Comparison of ENCODE assay signal across 1 cellular context in genomic region chr11:63838150-63838681, GRCh38.
TF ChIP-seq lines count a peak whose summit lies in the region.

No MANE protein-coding gene starts in this region.

TF ChIP-seq in HepG2, 621 proteins besides CTCF, POLR2A, EP300 and RAD21 (continued from another document and continues in another):
- TF ChIP-seq, protein P1, sequence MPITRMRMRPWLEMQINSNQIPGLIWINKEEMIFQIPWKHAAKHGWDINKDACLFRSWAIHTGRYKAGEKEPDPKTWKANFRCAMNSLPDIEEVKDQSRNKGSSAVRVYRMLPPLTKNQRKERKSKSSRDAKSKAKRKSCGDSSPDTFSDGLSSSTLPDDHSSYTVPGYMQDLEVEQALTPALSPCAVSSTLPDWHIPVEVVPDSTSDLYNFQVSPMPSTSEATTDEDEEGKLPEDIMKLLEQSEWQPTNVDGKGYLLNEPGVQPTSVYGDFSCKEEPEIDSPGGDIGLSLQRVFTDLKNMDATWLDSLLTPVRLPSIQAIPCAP (CRISPR knock-in tag; IDR thresholded peaks at IDR 0.05; ENCODE audit: low read depth): no peak
- TF ChIP-seq NFKB2 (CRISPR knock-in tag; IDR thresholded peaks at IDR 0.05; ENCODE audit: borderline replicate concordance): 0 out of 2 replicates have a peak, but pooled peaks have one; percentile 38
- peak; percentile 76; the same call in 1 of the 3 replicates for TF ChIP-seq MXI1 (IDR thresholded peaks at IDR 0.05; ENCODE audit: borderline replicate concordance, low read depth, low read length)
- TF ChIP-seq GABPB1 (CRISPR knock-in tag; IDR thresholded peaks at IDR 0.05): no peak
- TF ChIP-seq, protein P2, sequence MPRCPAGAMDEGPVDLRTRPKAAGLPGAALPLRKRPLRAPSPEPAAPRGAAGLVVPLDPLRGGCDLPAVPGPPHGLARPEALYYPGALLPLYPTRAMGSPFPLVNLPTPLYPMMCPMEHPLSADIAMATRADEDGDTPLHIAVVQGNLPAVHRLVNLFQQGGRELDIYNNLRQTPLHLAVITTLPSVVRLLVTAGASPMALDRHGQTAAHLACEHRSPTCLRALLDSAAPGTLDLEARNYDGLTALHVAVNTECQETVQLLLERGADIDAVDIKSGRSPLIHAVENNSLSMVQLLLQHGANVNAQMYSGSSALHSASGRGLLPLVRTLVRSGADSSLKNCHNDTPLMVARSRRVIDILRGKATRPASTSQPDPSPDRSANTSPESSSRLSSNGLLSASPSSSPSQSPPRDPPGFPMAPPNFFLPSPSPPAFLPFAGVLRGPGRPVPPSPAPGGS (CRISPR knock-in tag; IDR thresholded peaks at IDR 0.05): no peak
- TF ChIP-seq, protein P3, sequence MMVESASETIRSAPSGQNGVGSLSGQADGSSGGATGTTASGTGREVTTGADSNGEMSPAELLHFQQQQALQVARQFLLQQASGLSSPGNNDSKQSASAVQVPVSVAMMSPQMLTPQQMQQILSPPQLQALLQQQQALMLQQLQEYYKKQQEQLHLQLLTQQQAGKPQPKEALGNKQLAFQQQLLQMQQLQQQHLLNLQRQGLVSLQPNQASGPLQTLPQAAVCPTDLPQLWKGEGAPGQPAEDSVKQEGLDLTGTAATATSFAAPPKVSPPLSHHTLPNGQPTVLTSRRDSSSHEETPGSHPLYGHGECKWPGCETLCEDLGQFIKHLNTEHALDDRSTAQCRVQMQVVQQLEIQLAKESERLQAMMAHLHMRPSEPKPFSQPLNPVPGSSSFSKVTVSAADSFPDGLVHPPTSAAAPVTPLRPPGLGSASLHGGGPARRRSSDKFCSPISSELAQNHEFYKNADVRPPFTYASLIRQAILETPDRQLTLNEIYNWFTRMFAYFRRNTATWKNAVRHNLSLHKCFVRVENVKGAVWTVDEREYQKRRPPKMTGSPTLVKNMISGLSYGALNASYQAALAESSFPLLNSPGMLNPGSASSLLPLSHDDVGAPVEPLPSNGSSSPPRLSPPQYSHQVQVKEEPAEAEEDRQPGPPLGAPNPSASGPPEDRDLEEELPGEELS (CRISPR knock-in tag; IDR thresholded peaks at IDR 0.05): no peak
- no peak for TF ChIP-seq ZNF256 (CRISPR knock-in tag; conservative IDR thresholded peaks at IDR 0.05)
- no peak for TF ChIP-seq MLLT10 (CRISPR knock-in tag; IDR thresholded peaks at IDR 0.05)
- TF ChIP-seq SNAI1 (CRISPR knock-in tag; IDR thresholded peaks at IDR 0.05; ENCODE audit: borderline replicate concordance): no peak
- TF ChIP-seq IRF2 (CRISPR knock-in tag; IDR thresholded peaks at IDR 0.05): peak; percentile 25; the same call in 1 of the 2 replicates
- TF ChIP-seq FIP1L1 (IDR thresholded peaks at IDR 0.05; ENCODE audit: borderline replicate concordance, insufficient read depth, low read depth, low read length): no peak
- no peak for TF ChIP-seq ISX (CRISPR knock-in tag; conservative IDR thresholded peaks at IDR 0.05)
- 0 out of 2 replicates have a peak, but pooled peaks have one; percentile 20 for TF ChIP-seq ZKSCAN5 (CRISPR knock-in tag; IDR thresholded peaks at IDR 0.05)
- 0 out of 2 replicates have a peak, but pooled peaks have one; percentile 6 for TF ChIP-seq ZNF761 (CRISPR knock-in tag; conservative IDR thresholded peaks at IDR 0.05)
- no peak for TF ChIP-seq ZNF407 (CRISPR knock-in tag; IDR thresholded peaks at IDR 0.05; ENCODE audit: not compliant biosample characterization)
- peak; percentile 45; the same call in 1 of the 2 replicates for TF ChIP-seq ZMYM3 (CRISPR knock-in tag; IDR thresholded peaks at IDR 0.05)
- TF ChIP-seq ISL2 (CRISPR knock-in tag; IDR thresholded peaks at IDR 0.05): no peak; the same call in 1 of the 2 replicates
- TF ChIP-seq PLRG1 (conservative IDR thresholded peaks at IDR 0.05): no peak
- no peak for TF ChIP-seq ZNF431 (CRISPR knock-in tag; IDR thresholded peaks at IDR 0.05; ENCODE audit: borderline replicate concordance, low read depth)
- 0 out of 2 replicates have a peak, but pooled peaks have one; percentile 21 for TF ChIP-seq ETV5 (CRISPR knock-in tag; IDR thresholded peaks at IDR 0.05; ENCODE audit: borderline replicate concordance)
- TF ChIP-seq, protein P4, sequence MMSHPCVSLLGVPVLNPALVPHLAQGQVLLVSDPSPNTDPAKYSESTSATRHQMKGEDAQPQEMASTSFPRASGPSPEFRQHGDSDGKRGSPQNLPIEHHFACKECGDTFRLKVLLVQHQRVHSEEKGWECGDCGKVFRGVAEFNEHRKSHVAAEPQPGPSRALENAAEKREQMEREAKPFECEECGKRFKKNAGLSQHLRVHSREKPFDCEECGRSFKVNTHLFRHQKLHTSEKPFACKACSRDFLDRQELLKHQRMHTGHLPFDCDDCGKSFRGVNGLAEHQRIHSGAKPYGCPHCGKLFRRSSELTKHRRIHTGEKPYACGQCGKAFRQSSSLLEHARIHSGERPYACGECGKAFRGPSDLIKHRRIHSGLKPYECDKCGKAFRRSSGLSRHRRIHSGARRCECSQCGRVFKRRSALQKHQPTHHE (CRISPR knock-in tag; IDR thresholded peaks at IDR 0.05; ENCODE audit: borderline replicate concordance): no peak
- TF ChIP-seq, protein P5, sequence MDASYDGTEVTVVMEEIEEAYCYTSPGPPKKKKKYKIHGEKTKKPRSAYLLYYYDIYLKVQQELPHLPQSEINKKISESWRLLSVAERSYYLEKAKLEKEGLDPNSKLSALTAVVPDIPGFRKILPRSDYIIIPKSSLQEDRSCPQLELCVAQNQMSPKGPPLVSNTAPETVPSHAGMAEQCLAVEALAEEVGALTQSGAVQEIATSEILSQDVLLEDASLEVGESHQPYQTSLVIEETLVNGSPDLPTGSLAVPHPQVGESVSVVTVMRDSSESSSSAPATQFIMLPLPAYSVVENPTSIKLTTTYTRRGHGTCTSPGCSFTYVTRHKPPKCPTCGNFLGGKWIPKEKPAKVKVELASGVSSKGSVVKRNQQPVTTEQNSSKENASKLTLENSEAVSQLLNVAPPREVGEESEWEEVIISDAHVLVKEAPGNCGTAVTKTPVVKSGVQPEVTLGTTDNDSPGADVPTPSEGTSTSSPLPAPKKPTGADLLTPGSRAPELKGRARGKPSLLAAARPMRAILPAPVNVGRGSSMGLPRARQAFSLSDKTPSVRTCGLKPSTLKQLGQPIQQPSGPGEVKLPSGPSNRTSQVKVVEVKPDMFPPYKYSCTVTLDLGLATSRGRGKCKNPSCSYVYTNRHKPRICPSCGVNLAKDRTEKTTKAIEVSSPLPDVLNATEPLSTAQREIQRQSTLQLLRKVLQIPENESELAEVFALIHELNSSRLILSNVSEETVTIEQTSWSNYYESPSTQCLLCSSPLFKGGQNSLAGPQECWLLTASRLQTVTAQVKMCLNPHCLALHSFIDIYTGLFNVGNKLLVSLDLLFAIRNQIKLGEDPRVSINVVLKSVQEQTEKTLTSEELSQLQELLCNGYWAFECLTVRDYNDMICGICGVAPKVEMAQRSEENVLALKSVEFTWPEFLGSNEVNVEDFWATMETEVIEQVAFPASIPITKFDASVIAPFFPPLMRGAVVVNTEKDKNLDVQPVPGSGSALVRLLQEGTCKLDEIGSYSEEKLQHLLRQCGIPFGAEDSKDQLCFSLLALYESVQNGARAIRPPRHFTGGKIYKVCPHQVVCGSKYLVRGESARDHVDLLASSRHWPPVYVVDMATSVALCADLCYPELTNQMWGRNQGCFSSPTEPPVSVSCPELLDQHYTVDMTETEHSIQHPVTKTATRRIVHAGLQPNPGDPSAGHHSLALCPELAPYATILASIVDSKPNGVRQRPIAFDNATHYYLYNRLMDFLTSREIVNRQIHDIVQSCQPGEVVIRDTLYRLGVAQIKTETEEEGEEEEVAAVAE (CRISPR knock-in tag; IDR thresholded peaks at IDR 0.05; ENCODE audit: borderline replicate concordance): 0 out of 2 replicates have a peak, but pooled peaks have one; percentile 14
- TF ChIP-seq ZMAT3 (CRISPR knock-in tag; conservative IDR thresholded peaks at IDR 0.05): no peak
- 0 out of 2 replicates have a peak, but pooled peaks have one; percentile 63 for TF ChIP-seq ARID4A (CRISPR knock-in tag; IDR thresholded peaks at IDR 0.05; ENCODE audit: borderline replicate concordance)
- no peak for TF ChIP-seq ZC3H4 (CRISPR knock-in tag; IDR thresholded peaks at IDR 0.05; ENCODE audit: borderline replicate concordance)
- TF ChIP-seq, protein P6, sequence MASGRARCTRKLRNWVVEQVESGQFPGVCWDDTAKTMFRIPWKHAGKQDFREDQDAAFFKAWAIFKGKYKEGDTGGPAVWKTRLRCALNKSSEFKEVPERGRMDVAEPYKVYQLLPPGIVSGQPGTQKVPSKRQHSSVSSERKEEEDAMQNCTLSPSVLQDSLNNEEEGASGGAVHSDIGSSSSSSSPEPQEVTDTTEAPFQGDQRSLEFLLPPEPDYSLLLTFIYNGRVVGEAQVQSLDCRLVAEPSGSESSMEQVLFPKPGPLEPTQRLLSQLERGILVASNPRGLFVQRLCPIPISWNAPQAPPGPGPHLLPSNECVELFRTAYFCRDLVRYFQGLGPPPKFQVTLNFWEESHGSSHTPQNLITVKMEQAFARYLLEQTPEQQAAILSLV (CRISPR knock-in tag; IDR thresholded peaks at IDR 0.05; ENCODE audit: borderline replicate concordance): 0 out of 2 replicates have a peak, but pooled peaks have one; percentile 55
- TF ChIP-seq MAFG (CRISPR knock-in tag; IDR thresholded peaks at IDR 0.05): no peak
